Comparison of ENCODE assay signal across 27 cellular contexts in the genomic region with DNA sequence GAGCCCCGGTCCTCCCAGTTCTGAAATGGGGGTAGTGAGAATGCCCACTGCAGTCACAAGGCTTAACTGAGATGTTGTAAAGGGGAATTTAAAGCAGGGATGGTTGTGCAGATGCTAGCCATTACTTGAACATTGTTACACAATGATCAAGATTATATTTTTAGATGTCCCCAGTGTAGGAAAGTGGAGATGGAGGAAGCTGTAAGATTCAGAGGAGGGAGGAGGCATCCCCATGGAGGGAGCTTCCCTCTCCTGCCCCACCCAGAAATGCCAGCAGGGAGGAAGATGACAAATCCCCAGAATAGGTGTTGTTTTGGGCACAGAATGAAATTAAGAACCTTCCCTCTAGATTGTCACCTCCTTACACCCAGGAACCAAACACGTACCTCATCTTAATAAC. TPM values are rescaled to one million over a fixed set of nuclear protein-coding genes. Genes with fewer than 3 reads are reported as not detected.
"Had no signal": no experiment of that assay in that cellular context is flagged by ENCODE, and none has a peak within 500 bp of the region (broad histone marks: within the 10 kb centered on the region; RNA-seq: fewer than 3 reads in every experiment).

No MANE protein-coding gene starts in this region.

- DNase-seq: activated B cell treated with CpG ODN at 0.5 μM for 24 hours; activated CD4-positive, alpha-beta T cell treated with anti-CD3 and anti-CD28 coated beads for 36 hours; activated CD4-positive, alpha-beta T cell treated with anti-CD3 and anti-CD28 coated beads, Interleukin-2, amount 50 U/mL, for 48 hours; activated CD8-positive, alpha-beta memory T cell treated with anti-CD3 and anti-CD28 coated beads, Interleukin-2, amount 50 U/mL, for 48 hours; activated naive CD4-positive, alpha-beta T cell; activated naive CD8-positive, alpha-beta T cell treated with anti-CD3 and anti-CD28 coated beads, Interleukin-2, amount 10 ng/mL, durations not matched to agents 7 days and 5 days; activated T-cell treated with anti-CD3 and anti-CD28 coated beads, Interleukin-2, amount 50 U/mL, for 4 hours; central memory CD4-positive, alpha-beta T cell; colonic mucosa; immature natural killer cell; kidney glomerular epithelial cell; left ventricle myocardium inferior; mammary epithelial cell; midbrain; pancreas; right cardiac atrium; stimulated activated CD4-positive, alpha-beta T cell treated with anti-CD3 and anti-CD28 coated beads, Interleukin-12 subunit alpha, Interleukin-12 subunit beta, amount 100 ng/mL, for 4 hours; stimulated activated CD4-positive, alpha-beta T cell treated with anti-CD3 and anti-CD28 coated beads, Interleukin-4, amount 100 ng/mL, for 4 hours; stimulated activated naive CD8-positive, alpha-beta T cell treated with anti-CD3 and anti-CD28 coated beads, Interleukin-15, Interleukin-2, amounts not matched to agents 100 U/mL and 50 U/mL, for 24 hours; T1000; thyroid gland had no signal

- ATAC-seq: activated T-cell treated with anti-CD3 and anti-CD28 coated beads, Interleukin-2, amount 50 U/mL, for 4 hours; right cardiac atrium; stimulated activated naive CD8-positive, alpha-beta T cell treated with anti-CD3 and anti-CD28 coated beads, Interleukin-15, Interleukin-2, amounts not matched to agents 100 U/mL and 50 U/mL, for 24 hours had no signal

- H3K9me3 ChIP-seq: ascending aorta, colonic mucosa, esophagus muscularis mucosa, left ventricle myocardium inferior, pancreas, thyroid gland had no signal

- H3K27ac ChIP-seq: ascending aorta, colonic mucosa, esophagus muscularis mucosa, hepatocyte, left ventricle myocardium inferior, neutrophil, pancreas, thyroid gland had no signal

- H3K4me1 ChIP-seq: ascending aorta, colonic mucosa, pancreas had no signal

- H3K36me3 ChIP-seq: colonic mucosa, pancreas, thyroid gland had no signal

- H3K4me3 ChIP-seq: ascending aorta, colonic mucosa, esophagus muscularis mucosa, hepatocyte, left ventricle myocardium inferior, pancreas, thyroid gland had no signal

- H2AFZ ChIP-seq: hepatocyte had no signal

- H3K27me3 ChIP-seq: ascending aorta, colonic mucosa, esophagus muscularis mucosa, hepatocyte, neutrophil, pancreas, thyroid gland had no signal

- H3K4me2 ChIP-seq: hepatocyte had no signal

RNA-seq across cellular contexts. Expression of a gene that starts 46.1 kb away (rescaled TPM):
- total RNA-seq: ascending aorta, fibroblast of villous mesenchyme, left ventricle myocardium inferior, skeletal muscle tissue had no signal
